ENCODE assay signal across 8 cellular contexts in genomic region chr5:180069589-180070247, GRCh38. TPM values are rescaled to one million over a fixed set of nuclear protein-coding genes. Genes with fewer than 3 reads are reported as not detected.
DNase-seq lines count a peak whose midpoint lies in the region; ATAC-seq and TF ChIP-seq lines count a peak whose summit lies in the region.

No MANE protein-coding gene starts in this region.

- H2AFZ ChIP-seq in trophoblast cell (ENCODE audit: insufficient read depth, low read length, poor library complexity) = no peak overlapping the region

- H2BK5ac ChIP-seq in trophoblast cell (ENCODE audit: low read depth, low read length, poor library complexity) = no peak overlapping the region

- H4K8ac ChIP-seq in trophoblast cell (ENCODE audit: low read depth, low read length) = no peak overlapping the region

- peaks cover 7% of the 10 kb centered on the region for H3K79me1 ChIP-seq in trophoblast cell (ENCODE audit: low read length)

- peak overlapping the region; percentile 84 for H3K4me2 ChIP-seq in trophoblast cell (ENCODE audit: low read length)

- H3K18ac ChIP-seq in trophoblast cell (ENCODE audit: low read length) = no peak overlapping the region

- DNase-seq in SKM-1 treated with dmso at 0.1 percent for 144 hours (lab: John Stamatoyannopoulos, UW; ENCODE audit: unreplicated experiment) (peak; percentile 99), foreskin fibroblast (no peak), trophoblast cell (peak in 1 of 2 donors; percentile 21), posterior vena cava (ENCODE audit: low spot score) (no peak)
- no peak for DNase-seq in activated CD4-positive, alpha-beta T cell treated with anti-CD3 and anti-CD28 coated beads, Interleukin-2, amount 50 U/mL, for 4 hours

- no peak overlapping the region for H2BK120ac ChIP-seq in trophoblast cell (ENCODE audit: insufficient read depth, low read length, poor library complexity)

- no peak overlapping the region for H4K91ac ChIP-seq in trophoblast cell (ENCODE audit: low read depth, low read length)

- H3K36me3 ChIP-seq in HEK293 (ENCODE audit: control insufficient read depth in 2 of 2, insufficient read depth in 1 of 2, low read length in 2 of 2) = no peaks in the 10 kb centered on the region
- no peaks in the 10 kb centered on the region for H3K36me3 ChIP-seq in trophoblast cell (ENCODE audit: control insufficient read depth in 1 of 2, insufficient read depth in 2 of 2, low read length in 2 of 2)

- no peak overlapping the region for H3K9ac ChIP-seq in trophoblast cell (ENCODE audit: low read length)

- CTCF ChIA-PET in HEK293 (lab: Yijun Ruan, JAX) = interaction anchor here (1.0 kb wide), 1 partner anchor 22 kb away, joined by 3 read pairs; no protein-coding TSS in a partner anchor

- no peak overlapping the region for H3K4ac ChIP-seq in trophoblast cell (ENCODE audit: low read depth, low read length)

- H3K23ac ChIP-seq in trophoblast cell (ENCODE audit: low read length) = no peak overlapping the region

- no peak overlapping the region for H2AK5ac ChIP-seq in trophoblast cell (ENCODE audit: low read length)

- no peak overlapping the region for H3K14ac ChIP-seq in trophoblast cell (ENCODE audit: low read length)

- H3K79me2 ChIP-seq in trophoblast cell (ENCODE audit: control insufficient read depth, insufficient read depth, low read length, poor library complexity) = peaks cover 7% of the 10 kb centered on the region

- ATAC-seq in HG03460 (IDR thresholded peaks at IDR 0.05; ENCODE audit: unreplicated experiment) = no peak
- ATAC-seq in HG03097 (IDR thresholded peaks at IDR 0.05; ENCODE audit: low FRiP score, unreplicated experiment) = no peak

- no peak overlapping the region for H4K12ac ChIP-seq in trophoblast cell (ENCODE audit: low read depth, low read length)

- intact Hi-C loops in posterior vena cava (cut with DNase I) = no loop called here

- no peaks in the 10 kb centered on the region for H3K27me3 ChIP-seq in trophoblast cell (ENCODE audit: insufficient read depth, low read length)

- peak overlapping the region; percentile 86 for H3K4me3 ChIP-seq in HEK293 (ENCODE audit: low read depth, low read length)
- peak overlapping the region; percentile 68 to 85 for H3K4me3 ChIP-seq in foreskin fibroblast (ENCODE audit: low read depth in 1 of 2, low read length in 2 of 2)
- H3K4me3 ChIP-seq in trophoblast cell (ENCODE audit: low read depth, low read length) = no peak overlapping the region

- POLR2A ChIA-PET in HEK293 (lab: Yijun Ruan, JAX) = no interaction called here

- no CpG with 5 or more reads among the region's 9 CpGs for WGBS in trophoblast cell (ENCODE audit: extremely low coverage, insufficient coverage, insufficient read length)

- H2BK12ac ChIP-seq in trophoblast cell (ENCODE audit: low read length) = no peak overlapping the region

- no peak overlapping the region for H3K27ac ChIP-seq in HEK293 (ENCODE audit: extremely low read depth, low read depth, low read length)
- H3K27ac ChIP-seq in trophoblast cell (ENCODE audit: low read depth, low read length) = no peak overlapping the region

- no peak for TF ChIP-seq CTCF in HEK293 (tag by site-specific recombination; IDR thresholded peaks at IDR 0.05)
- TF ChIP-seq CTCF in foreskin fibroblast (IDR thresholded peaks at IDR 0.05; ENCODE audit: low read depth, low read length) = no peak

- H3K4me1 ChIP-seq in HEK293 (ENCODE audit: control insufficient read depth, insufficient read depth, low read length) (0 out of 2 replicates have a peak, but pooled peaks cover 4% of the 10 kb centered on the region), trophoblast cell (ENCODE audit: control insufficient read depth in 1 of 2, insufficient read depth in 2 of 2, low read length in 2 of 2) (peaks cover 4 to 7% of the 10 kb centered on the region in 2 experiments)

- H3K9me3 ChIP-seq in HEK293 (ENCODE audit: control insufficient read depth, insufficient read depth, low read depth, low read length) (no peaks in the 10 kb centered on the region), trophoblast cell (ENCODE audit: insufficient read depth, low read depth, low read length) (peaks cover 4% of the 10 kb centered on the region)

TF ChIP-seq in HEK293, 187 proteins besides CTCF, POLR2A, EP300 and RAD21 (continues in another document):
- TF ChIP-seq ZNF76 (tag by site-specific recombination; IDR thresholded peaks at IDR 0.05; ENCODE audit: borderline replicate concordance, low read depth) (no peak), SETDB1 (IDR thresholded peaks at IDR 0.05; ENCODE audit: insufficient read length, low read length) (no peak), ZNF292 (tag by site-specific recombination; IDR thresholded peaks at IDR 0.05; ENCODE audit: borderline replicate concordance, low read depth) (no peak), ZNF426 (tag by site-specific recombination; IDR thresholded peaks at IDR 0.05) (no peak), YY2 (tag by site-specific recombination; IDR thresholded peaks at IDR 0.05) (no peak), ZNF670 (tag by site-specific recombination; IDR thresholded peaks at IDR 0.05; ENCODE audit: low read depth) (no peak), ZNF394 (tag by site-specific recombination; IDR thresholded peaks at IDR 0.05; ENCODE audit: borderline replicate concordance) (no peak), ZNF114 (tag by site-specific recombination; IDR thresholded peaks at IDR 0.05) (no peak), ZNF223 (tag by site-specific recombination; IDR thresholded peaks at IDR 0.05) (no peak), ZNF140 (tag by site-specific recombination; IDR thresholded peaks at IDR 0.05) (no peak), ZBTB6 (tag by site-specific recombination; IDR thresholded peaks at IDR 0.05) (no peak), ZNF645 (tag by site-specific recombination; IDR thresholded peaks at IDR 0.05) (no peak), PRDM10 (tag by site-specific recombination; IDR thresholded peaks at IDR 0.05) (0 out of 2 replicates have a peak, but pooled peaks have one; percentile 46), ZNF18 (tag by site-specific recombination; IDR thresholded peaks at IDR 0.05) (0 out of 2 replicates have a peak, but pooled peaks have one; percentile 4), SCRT2 (tag by site-specific recombination; IDR thresholded peaks at IDR 0.05) (peak; percentile 97), GLIS1 (tag by site-specific recombination; IDR thresholded peaks at IDR 0.05) (no peak), BCL11A (tag by site-specific recombination; IDR thresholded peaks at IDR 0.05; ENCODE audit: low read depth) (no peak)

RNA-seq across cellular contexts. Expression of gene RNF130, which starts 1.8 kb away (rescaled TPM):
- polyA plus RNA-seq in trophoblast cell (2013) = 20.1 and 20.9 TPM in 2 replicates
- total RNA-seq in posterior vena cava = 10 to 100 TPM; 66.6 to 80.3 TPM
